Comparison of ENCODE assay signal across 8 cellular contexts in the genomic region with DNA sequence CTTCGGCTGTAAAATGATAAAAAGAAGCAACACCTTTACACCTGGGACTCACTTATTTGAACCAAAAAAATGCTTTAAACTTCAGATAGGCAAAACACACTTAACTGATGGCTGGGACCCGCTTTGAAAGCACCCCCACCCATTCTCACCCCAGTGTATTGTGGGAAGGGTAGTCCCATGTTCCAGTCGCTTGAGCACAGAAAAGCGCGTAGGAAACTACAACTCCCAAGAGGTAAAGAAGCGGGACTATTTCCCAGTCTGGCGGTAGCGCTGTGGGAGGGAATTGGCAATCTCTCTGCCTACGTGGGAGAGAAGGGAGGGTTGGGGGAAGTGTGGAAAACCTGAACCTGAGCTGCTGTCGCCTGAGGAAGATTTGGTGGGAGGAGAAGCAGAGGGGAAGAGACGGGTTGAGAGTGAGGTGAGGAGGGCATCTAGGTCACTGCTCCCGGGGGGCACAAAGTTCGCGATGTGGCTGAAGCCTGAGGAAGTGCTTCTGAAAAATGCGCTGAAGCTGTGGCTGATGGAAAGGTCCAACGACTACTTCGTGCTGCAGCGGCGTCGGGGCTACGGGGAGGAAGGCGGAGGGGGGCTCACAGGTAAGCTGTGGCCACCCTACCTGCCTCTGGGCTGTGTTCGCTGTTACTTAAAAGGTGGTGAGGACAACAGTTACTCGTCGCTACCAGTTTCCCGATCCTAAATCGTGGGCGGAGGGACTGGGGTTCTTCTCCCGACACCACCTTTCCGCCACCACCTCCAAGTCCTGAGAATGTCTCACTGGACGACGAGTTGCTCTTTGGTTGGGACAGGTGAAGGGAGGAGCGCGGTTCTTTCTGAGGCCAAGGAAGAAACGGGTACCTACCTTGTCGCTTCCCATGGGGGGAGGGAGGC. TPM values are rescaled to one million over a fixed set of nuclear protein-coding genes. Genes with fewer than 3 reads are reported as not detected.
A peak's percentile ranks its signal among the peaks of the same experiment; 100 is the strongest.
DNase-seq lines count a peak whose midpoint lies in the region; TF ChIP-seq lines count a peak whose summit lies in the region.

A gene (plus strand): TSS at position 286 of the 888 bp plus-strand sequence. CDS start 181 bp downstream, at position 467.

- H3K27me3 Mint-ChIP-seq in chondrocyte (ENCODE audit: low read depth): peaks cover 9% of the 10 kb centered on the region

- H3K4me3 ChIP-seq in GM08714 (ENCODE audit: low read length) (peak within 1 kb of the TSS; percentile 40), H7 (ENCODE audit: insufficient read depth, low read depth, low read length) (peak within 1 kb of the TSS; percentile 65), skin epidermis (peak within 1 kb of the TSS; percentile 34 to 57 (median 48))

- peak within 1 kb of the TSS; percentile 91 for H3K4me3 Mint-ChIP-seq in chondrocyte (ENCODE audit: unreplicated experiment)

- H3K27me3 ChIP-seq in H7 (ENCODE audit: control insufficient read depth, insufficient read depth, low read length): peaks cover 26% of the 10 kb centered on the region

- DNase-seq in H7 (peak; percentile 55), M059J (ENCODE audit: low read depth) (peak; percentile 96), SW 1271 (lab: John Stamatoyannopoulos, UW) (peak; percentile 57 to 71), chondrocyte (ENCODE audit: low spot score) (no peak), inferior parietal cortex (ENCODE audit: extremely low spot score) (peak; percentile 80), Kasumi-1 (lab: John Stamatoyannopoulos, UW) (no peak)

- H3K36me3 ChIP-seq in H7 (replicated peaks; ENCODE audit: control insufficient read depth, insufficient read depth, low read length): no peaks in the 10 kb centered on the region

- peak within 1 kb of the TSS in 11 of 21 experiments; percentile 1 to 67 (median 44) for H3K27ac ChIP-seq in skin epidermis

- H3K36me3 Mint-ChIP-seq in chondrocyte (ENCODE audit: low read depth): no peaks in the 10 kb centered on the region

- H3K9me3 Mint-ChIP-seq in chondrocyte (ENCODE audit: low read depth): no peaks in the 10 kb centered on the region

- TF ChIP-seq CTCF in chondrocyte (IDR thresholded peaks at IDR 0.05): no peak

- H3K4me1 Mint-ChIP-seq in chondrocyte (ENCODE audit: low read depth): peaks cover 17% of the 10 kb centered on the region

- peak within 1 kb of the TSS; percentile 94 for H3K27ac Mint-ChIP-seq in chondrocyte (ENCODE audit: unreplicated experiment)

RNA-seq across cellular contexts. Expression of the gene that starts here (rescaled TPM):
- 1.1 and 2.7 TPM in 2 replicates for total RNA-seq in H7 (2014; rRNA removed; shearing (Covaris generic))
- 5.1 and 9.5 TPM in 2 replicates for total RNA-seq in M059J (2014; rRNA removed; shearing (Covaris generic))
- total RNA-seq in chondrocyte: 15.7 to 19.8 TPM (median 16.5 TPM) in 3 replicates

Comparison
In these comparisons a context has a peak if more than half of its experiments do, and no peak if none do; other contexts are left out.
1. DNase-seq: peak in H7 (single experiment), M059J (single experiment), SW 1271 (2 of 2) and inferior parietal cortex (single experiment); none in chondrocyte (single experiment) and Kasumi-1 (0 of 2).
2. Peak in every context shown above with its lines, with median percentiles within 50 percentile points of each other: H3K4me3 ChIP-seq.